Comparison of ENCODE assay signal across 19 cellular contexts in genomic region chr20:48770700-48771099, GRCh38. TPM values are rescaled to one million over a fixed set of nuclear protein-coding genes. Genes with fewer than 3 reads are reported as not detected.
DNase-seq lines count a peak whose midpoint lies in the region; ATAC-seq, FAIRE-seq and TF ChIP-seq lines count a peak whose summit lies in the region.
"Had no signal": no experiment of that assay in that cellular context is flagged by ENCODE, and none has a peak within 500 bp of the region (broad histone marks: within the 10 kb centered on the region; RNA-seq: fewer than 3 reads in every experiment).

No MANE protein-coding gene starts in this region.

- in situ Hi-C loops in K562 (cut with MboI) = no loop called here

- no TSS peak for BruUV-seq in K562 (replicated peaks; lab: Mats Ljungman, UMichigan)

- no peak for TF ChIP-seq RAD21 in K562 (CRISPR knock-in tag; conservative IDR thresholded peaks at IDR 0.05 in 1 of 2, IDR thresholded peaks at IDR 0.05 in 1 of 2)

- H3K4me1 Mint-ChIP-seq in activated CD8-positive, alpha-beta memory T cell treated with anti-CD3 and anti-CD28 coated beads, Interleukin-2, amount 10 ng/mL, durations not matched to agents 7 days and 5 days = peaks cover 94% of the 10 kb centered on the region
- peaks cover 99% of the 10 kb centered on the region for H3K4me1 Mint-ChIP-seq in stimulated activated effector memory CD8-positive, alpha-beta T cell treated with anti-CD3 and anti-CD28 coated beads, Interleukin-12 subunit alpha, Interleukin-12 subunit beta, amount 100 ng/mL, for 72 hours

- H3K36me3 ChIP-seq in K562 (ENCODE audit: control insufficient read depth, insufficient read depth, low read length) (no peaks in the 10 kb centered on the region), tibial nerve (no peaks in the 10 kb centered on the region)
- H3K36me3 ChIP-seq: esophagus squamous epithelium, HAP-1, Peyer's patch, tibial artery had no signal

- peaks cover 6% of the 10 kb centered on the region for H3K9me3 Mint-ChIP-seq in activated CD8-positive, alpha-beta memory T cell treated with anti-CD3 and anti-CD28 coated beads, Interleukin-2, amount 10 ng/mL, durations not matched to agents 7 days and 5 days (ENCODE audit: low read depth)
- H3K9me3 Mint-ChIP-seq in stimulated activated effector memory CD8-positive, alpha-beta T cell treated with anti-CD3 and anti-CD28 coated beads, Interleukin-12 subunit alpha, Interleukin-12 subunit beta, amount 100 ng/mL, for 72 hours = no peaks in the 10 kb centered on the region
- H3K9me3 Mint-ChIP-seq: activated T-cell treated with anti-CD3 and anti-CD28 coated beads, Interleukin-2, amount 50 U/mL, for 4 hours had no signal

- peaks cover 28% of the 10 kb centered on the region for H3K36me3 Mint-ChIP-seq in activated CD8-positive, alpha-beta memory T cell treated with anti-CD3 and anti-CD28 coated beads, Interleukin-2, amount 10 ng/mL, durations not matched to agents 7 days and 5 days
- H3K36me3 Mint-ChIP-seq in stimulated activated effector memory CD8-positive, alpha-beta T cell treated with anti-CD3 and anti-CD28 coated beads, Interleukin-12 subunit alpha, Interleukin-12 subunit beta, amount 100 ng/mL, for 72 hours = peaks cover 48% of the 10 kb centered on the region

- TF ChIP-seq EP300 in K562 (IDR thresholded peaks at IDR 0.05; ENCODE audit: low read length) (no peak), tibial nerve (IDR thresholded peaks at IDR 0.05) (no peak)

- POLR2A ChIA-PET in K562 (lab: Yijun Ruan, JAX) = interaction anchor here (0.8 kb wide), 1 partner anchor 171 kb away, joined by 3 read pairs; no protein-coding TSS in a partner anchor

- no peak for FAIRE-seq in K562 (lab: Jason Lieb, UNC)

- peaks cover 4% of the 10 kb centered on the region; the same call in 1 of the 2 replicates for H3K9me3 ChIP-seq in K562 (replicated peaks; ENCODE audit: control insufficient read depth, insufficient read depth, low read depth, low read length)
- H3K9me3 ChIP-seq in tibial nerve = no peaks in the 10 kb centered on the region
- H3K9me3 ChIP-seq: HAP-1, Peyer's patch, tibial artery had no signal

- TF ChIP-seq POLR2A in K562 (conservative IDR thresholded peaks at IDR 0.05) (no peak), tibial nerve (IDR thresholded peaks at IDR 0.05) (no peak)

- intact Hi-C loops in K562 (cut with micrococcal nuclease) = no loop called here

- no peaks in the 10 kb centered on the region for H3K9me1 ChIP-seq in K562 (ENCODE audit: control insufficient read depth, insufficient read depth, low read length)

- H4K20me1 ChIP-seq in K562 (replicated peaks; ENCODE audit: control insufficient read depth, insufficient read depth, low read length) = peaks cover 22% of the 10 kb centered on the region

- no peak overlapping the region for H2AFZ ChIP-seq in K562 (ENCODE audit: low read depth, low read length)

- peaks cover 4 to 10% of the 10 kb centered on the region in 2 experiments; a peak in 3 of 5 replicates for H3K4me1 ChIP-seq in K562 (replicated peaks in 1 of 2; ENCODE audit: control insufficient read depth in 2 of 2, insufficient read depth in 2 of 2, low read length in 2 of 2)
- peaks cover 0 to 52% (median 21%) of the 10 kb centered on the region in 4 donors for H3K4me1 ChIP-seq in tibial nerve
- H3K4me1 ChIP-seq: HAP-1, tibial artery had no signal

- H3K9ac ChIP-seq in K562 (ENCODE audit: insufficient read depth in 1 of 2, low read depth in 2 of 2, low read length in 2 of 2) = no peak overlapping the region

- H3K4me2 ChIP-seq in K562 (ENCODE audit: insufficient read depth, low read length) = no peak overlapping the region

- H3K27me3 ChIP-seq in K562 (ENCODE audit: control insufficient read depth in 2 of 2, insufficient read depth in 2 of 2, low read length in 2 of 2) = peaks cover 7 to 17% of the 10 kb centered on the region in 2 experiments; a peak in 3 of 5 replicates
- no peaks in the 10 kb centered on the region for H3K27me3 ChIP-seq in tibial nerve
- H3K27me3 ChIP-seq: Peyer's patch, tibial artery had no signal

- CTCF ChIA-PET in activated CD8-positive, alpha-beta memory T cell treated with anti-CD3 and anti-CD28 coated beads, Interleukin-2, amount 10 ng/mL, durations not matched to agents 7 days and 5 days (lab: Charles Lee) = interaction anchor here (1.6 kb wide), 1 partner anchor 46 kb away, joined by 4 read pairs; no protein-coding TSS in a partner anchor
- CTCF ChIA-PET in K562 (lab: Yijun Ruan, JAX; ENCODE audit: low intra/inter-chr PET ratio) = interaction anchor here (0.7 kb wide), 1 partner anchor 175 kb away, joined by 3 read pairs; no protein-coding TSS in a partner anchor

- no peaks in the 10 kb centered on the region for H3K27me3 Mint-ChIP-seq in activated CD8-positive, alpha-beta memory T cell treated with anti-CD3 and anti-CD28 coated beads, Interleukin-2, amount 10 ng/mL, durations not matched to agents 7 days and 5 days
- H3K27me3 Mint-ChIP-seq: activated naive CD8-positive, alpha-beta T cell had no signal

- no peak overlapping the region for H3K27ac ChIP-seq in K562 (ENCODE audit: extremely low read depth, low read depth, low read length)
- H3K27ac ChIP-seq in tibial nerve = no peak overlapping the region
- H3K27ac ChIP-seq: C4-2B, esophagus squamous epithelium, tibial artery had no signal

- H3K27ac Mint-ChIP-seq in activated CD8-positive, alpha-beta memory T cell treated with anti-CD3 and anti-CD28 coated beads, Interleukin-2, amount 10 ng/mL, durations not matched to agents 7 days and 5 days = peak overlapping the region; percentile 42
- peak overlapping the region; percentile 66 for H3K27ac Mint-ChIP-seq in stimulated activated effector memory CD8-positive, alpha-beta T cell treated with anti-CD3 and anti-CD28 coated beads, Interleukin-12 subunit alpha, Interleukin-12 subunit beta, amount 100 ng/mL, for 72 hours

- H3K4me3 ChIP-seq in K562 (no peak overlapping the region), tibial nerve (no peak overlapping the region)
- H3K4me3 ChIP-seq: esophagus squamous epithelium, HAP-1, Peyer's patch, tibial artery had no signal

- no peak for ATAC-seq in activated CD8-positive, alpha-beta memory T cell treated with anti-CD3 and anti-CD28 coated beads, Interleukin-2, amount 10 ng/mL, durations not matched to agents 7 days and 5 days
- ATAC-seq in K562 (no peak), GM21786 (IDR thresholded peaks at IDR 0.05; ENCODE audit: unreplicated experiment) (no peak)
- ATAC-seq in stimulated activated effector memory CD8-positive, alpha-beta T cell treated with anti-CD3 and anti-CD28 coated beads, Interleukin-12 subunit alpha, Interleukin-12 subunit beta, amount 100 ng/mL, for 72 hours = no peak
- ATAC-seq: activated T-cell treated with anti-CD3 and anti-CD28 coated beads, Interleukin-2, amount 50 U/mL, for 4 hours; stimulated activated naive CD8-positive, alpha-beta T cell treated with anti-CD3 and anti-CD28 coated beads, Interleukin-15, Interleukin-2, amounts not matched to agents 100 U/mL and 50 U/mL, for 24 hours had no signal

- no peak overlapping the region for H3K4me3 Mint-ChIP-seq in activated CD8-positive, alpha-beta memory T cell treated with anti-CD3 and anti-CD28 coated beads, Interleukin-2, amount 10 ng/mL, durations not matched to agents 7 days and 5 days
- H3K4me3 Mint-ChIP-seq in stimulated activated effector memory CD8-positive, alpha-beta T cell treated with anti-CD3 and anti-CD28 coated beads, Interleukin-12 subunit alpha, Interleukin-12 subunit beta, amount 100 ng/mL, for 72 hours = no peak overlapping the region
- H3K4me3 Mint-ChIP-seq: activated naive CD8-positive, alpha-beta T cell; activated T-cell treated with anti-CD3 and anti-CD28 coated beads, Interleukin-2, amount 50 U/mL, for 4 hours; brain had no signal

- WGBS in K562 (ENCODE audit: insufficient coverage, low coverage, missing lambda C conversion rate) = 23% methylated on average over 3 of the region's 3 CpGs
- WGBS in tibial nerve, 2 donors = 80 to 88% methylated on average over 3 of the region's 3 CpGs

- DNase-seq in activated CD8-positive, alpha-beta memory T cell treated with anti-CD3 and anti-CD28 coated beads, Interleukin-2, amount 10 ng/mL, durations not matched to agents 7 days and 5 days = no peak
- DNase-seq in activated CD8-positive, alpha-beta memory T cell treated with anti-CD3 and anti-CD28 coated beads for 24 hours = no peak
- DNase-seq in NCI-H69 (lab: John Stamatoyannopoulos, UW) = peak; percentile 15
- DNase-seq in K562 (ENCODE audit: extremely low read depth in 1 of 4, low spot score in 3 of 4) = no peak
- DNase-seq in stimulated activated effector memory CD8-positive, alpha-beta T cell treated with anti-CD3 and anti-CD28 coated beads, Interleukin-12 subunit alpha, Interleukin-12 subunit beta, amount 100 ng/mL, for 72 hours (ENCODE audit: low spot score in 2 of 2) = no peak
- DNase-seq in NK-92 treated with Interleukin-12 subunit alpha and Interleukin-12 subunit beta, amount 100 ng/mL, for 24 hours (lab: John Stamatoyannopoulos, UW) = no peak
- no peak for DNase-seq in tibial nerve (ENCODE audit: low spot score in 2 of 2)
- DNase-seq: activated T-cell treated with anti-CD3 and anti-CD28 coated beads, Interleukin-2, amount 50 U/mL, for 4 hours; esophagus squamous epithelium; occipital lobe; stimulated activated CD4-positive, alpha-beta T cell treated with anti-CD3 and anti-CD28 coated beads, Interleukin-4, amount 100 ng/mL, for 1 hour; stimulated activated naive CD8-positive, alpha-beta T cell treated with anti-CD3 and anti-CD28 coated beads, Interleukin-15, Interleukin-2, amounts not matched to agents 100 U/mL and 50 U/mL, for 24 hours; tibial artery had no signal

- H3K79me2 ChIP-seq in K562 (ENCODE audit: control insufficient read depth, insufficient read depth, low read length) = no peaks in the 10 kb centered on the region

- TF ChIP-seq CTCF in K562 (IDR thresholded peaks at IDR 0.05 in 2 of 3, conservative IDR thresholded peaks at IDR 0.05 in 1 of 3; ENCODE audit: insufficient read depth in 2 of 3, low read depth in 1 of 3, low read length in 3 of 3) = no peak
- no peak for TF ChIP-seq CTCF in tibial nerve (IDR thresholded peaks at IDR 0.05)

RNA-seq across cellular contexts. Expression of gene PREX1, which starts 57.1 kb away (rescaled TPM):
- total RNA-seq in activated CD8-positive, alpha-beta memory T cell treated with anti-CD3 and anti-CD28 coated beads, Interleukin-2, amount 10 ng/mL, durations not matched to agents 7 days and 5 days = 100 to 1,000 TPM; 130 to 156 TPM
- 7.3 and 17.0 TPM in 2 replicates for total RNA-seq in K562 (2011; cell fraction: chromatin; rRNA removed; ENCODE audit: low replicate concordance)
- 5.9 and 8.0 TPM in 2 replicates for total RNA-seq in K562 (2011; cell fraction: nucleolus; rRNA removed)
- total RNA-seq in K562 (2011; cell fraction: nucleoplasm; rRNA removed) = 7.9 and 9.6 TPM in 2 replicates
- total RNA-seq in K562 (2014; rRNA removed) (5.4 and 9.3 TPM in 2 replicates), K562 (2014; rRNA removed; fragmentation: Illumina TruSeq; extraction: Trizol) (3.3 and 5.1 TPM in 2 replicates), K562 (2015; rRNA removed; fragmentation: Illumina TruSeq; extraction: Trizol) (4.7 and 4.8 TPM in 2 replicates), K562 (2021) (9.0 and 10.4 TPM in 2 replicates), tibial nerve (10 to 100 TPM; 30.1 to 50.7 (median 32.5) TPM)
- polyA plus RNA-seq in K562 (2011; rRNA removed) (1.8 and 4.9 TPM in 2 replicates), K562 (2014; fragmentation: Illumina TruSeq; extraction: Trizol) (5.5 and 6.1 TPM in 2 replicates), K562 (2014; fragmentation: Nextera tagmentation; extraction: Ambion mirVana) (1 to 10 TPM in 1 of 2 experiments, under 1 TPM in 1; 0.37 to 1.6 TPM), K562 (2014; rRNA removed) (4.2 and 4.4 TPM in 2 replicates)
- polyA plus RNA-seq in K562 (2011; cell fraction: cytosol; rRNA removed) = 2.5 and 2.6 TPM in 2 replicates
- polyA plus RNA-seq in K562 (2011; cell fraction: nucleus; rRNA removed) = 5.3 and 7.3 TPM in 2 replicates
- 5.7 and 10.6 TPM in 2 replicates for polyA plus RNA-seq in K562 (2012)
- polyA minus RNA-seq in K562 (2011; rRNA and poly(A)+ RNA removed) = 3.3 and 4.7 TPM in 2 replicates
- polyA minus RNA-seq in K562 (2011; cell fraction: cytosol; rRNA and poly(A)+ RNA removed) = 1.6 and 4.8 TPM in 2 replicates
- polyA minus RNA-seq in K562 (2011; cell fraction: nucleus; rRNA and poly(A)+ RNA removed) = 2.7 and 8.8 TPM in 2 replicates
